ENCODE assay signal across 2 cellular contexts in genomic region chr1:65177457-65177856, GRCh38.
TF ChIP-seq lines count a peak whose summit lies in the region.

No MANE protein-coding gene starts in this region.

TF ChIP-seq in HepG2, 621 proteins besides CTCF, POLR2A, EP300 and RAD21:
- TF ChIP-seq TFAP4 (IDR thresholded peaks at IDR 0.05; ENCODE audit: borderline replicate concordance, low read depth) (no peak), FOSL2 (CRISPR knock-in tag; IDR thresholded peaks at IDR 0.05) (0 out of 2 replicates have a peak, but pooled peaks have one; percentile 6)

TF ChIP-seq in WTC11, 78 proteins besides CTCF, POLR2A, EP300 and RAD21:
- TF ChIP-seq STAT6 (CRISPR knock-in tag; conservative IDR thresholded peaks at IDR 0.05; ENCODE audit: low read depth) (no peak), MYBL2 (CRISPR knock-in tag; IDR thresholded peaks at IDR 0.05) (no peak), ARID4B (CRISPR knock-in tag; IDR thresholded peaks at IDR 0.05; ENCODE audit: borderline replicate concordance) (no peak), FOXP4 (CRISPR knock-in tag; IDR thresholded peaks at IDR 0.05) (no peak), ZNF219 (CRISPR knock-in tag; IDR thresholded peaks at IDR 0.05; ENCODE audit: borderline replicate concordance) (no peak)
